Comparison of ENCODE assay signal across 20 cellular contexts in genomic region chr6:5138995-5139827, GRCh38. TPM values are rescaled to one million over a fixed set of nuclear protein-coding genes. Genes with fewer than 3 reads are reported as not detected.
DNase-seq lines count a peak whose midpoint lies in the region; ATAC-seq, FAIRE-seq and TF ChIP-seq lines count a peak whose summit lies in the region.
"Had no signal": no experiment of that assay in that cellular context is flagged by ENCODE, and none has a peak within 500 bp of the region (broad histone marks: within the 10 kb centered on the region; RNA-seq: fewer than 3 reads in every experiment).

No MANE protein-coding gene starts in this region.

- H3K36me3 ChIP-seq in endothelial cell of umbilical vein (ENCODE audit: control insufficient read depth in 2 of 2, extremely low read depth in 1 of 2, insufficient read depth in 2 of 2, low read length in 2 of 2) = no peaks in the 10 kb centered on the region
- H3K36me3 ChIP-seq in HepG2 (replicated peaks in 1 of 2; ENCODE audit: control insufficient read depth in 1 of 2, insufficient read depth in 2 of 2, low read length in 2 of 2) = peaks cover 0 to 2% of the 10 kb centered on the region in 2 experiments; a peak in 2 of 5 replicates
- H3K36me3 ChIP-seq in vagina = no peaks in the 10 kb centered on the region
- H3K36me3 ChIP-seq: BE2C had no signal

- H3K4me1 ChIP-seq in H9 (ENCODE audit: insufficient read depth, low read length) = peaks cover 3% of the 10 kb centered on the region; the same call in 1 of the 2 replicates
- H3K4me1 ChIP-seq in endothelial cell of umbilical vein (ENCODE audit: control insufficient read depth, extremely low read depth, insufficient read depth, low read length) = no peaks in the 10 kb centered on the region
- peaks cover 30% of the 10 kb centered on the region for H3K4me1 ChIP-seq in HepG2 (ENCODE audit: insufficient read depth, low read length)
- no peaks in the 10 kb centered on the region for H3K4me1 ChIP-seq in vagina
- H3K4me1 ChIP-seq: BE2C had no signal

- CTCF ChIA-PET in endothelial cell of umbilical vein (lab: Charles Lee) = interaction anchor here (6.7 kb wide), 1 partner anchor 241 kb away, joined by 173 read pairs; no protein-coding TSS in a partner anchor
- CTCF ChIA-PET in HepG2 (lab: Yijun Ruan, JAX; ENCODE audit: low intra/inter-chr PET ratio, low total read pairs) = no interaction called here

- H3K4me3 Mint-ChIP-seq in H9 = no peak overlapping the region; a peak in 1 of 5 replicates
- H3K4me3 Mint-ChIP-seq: CD4-positive, alpha-beta memory T cell had no signal

- no peak overlapping the region for H3K4ac ChIP-seq in H9 (ENCODE audit: low read depth, low read length)

- no peak overlapping the region for H3K27ac Mint-ChIP-seq in H9

- ATAC-seq in HepG2 (peak; percentile 58), HG03571 (IDR thresholded peaks at IDR 0.05; ENCODE audit: unreplicated experiment) (no peak), HG03457 (IDR thresholded peaks at IDR 0.05; ENCODE audit: unreplicated experiment) (no peak)
- ATAC-seq: Panc1 had no signal

- H3K9me3 ChIP-seq in H9 (ENCODE audit: control insufficient read depth, low read depth, low read length) (no peaks in the 10 kb centered on the region), endothelial cell of umbilical vein (replicated peaks; ENCODE audit: control insufficient read depth, insufficient read depth, low read length) (no peaks in the 10 kb centered on the region), HepG2 (ENCODE audit: low read length) (no peaks in the 10 kb centered on the region), vagina (no peaks in the 10 kb centered on the region)
- H3K9me3 ChIP-seq: BE2C had no signal

- no peak overlapping the region for H2BK15ac ChIP-seq in H9 (ENCODE audit: low read depth, low read length)

- H2BK120ac ChIP-seq in H9 (ENCODE audit: low read depth, low read length, poor library complexity, severe bottlenecking) = no peak overlapping the region

- no peak overlapping the region for H2BK5ac ChIP-seq in H9 (ENCODE audit: insufficient read length, low read length)

- no peaks in the 10 kb centered on the region for H3K27me3 ChIP-seq in H9 (ENCODE audit: insufficient read depth, low read length)
- no peaks in the 10 kb centered on the region for H3K27me3 ChIP-seq in endothelial cell of umbilical vein (ENCODE audit: control insufficient read depth in 2 of 2, insufficient read depth in 2 of 2, low read length in 2 of 2)
- no peaks in the 10 kb centered on the region for H3K27me3 ChIP-seq in HepG2 (ENCODE audit: control insufficient read depth in 1 of 2, insufficient read depth in 2 of 2, low read length in 2 of 2)
- no peaks in the 10 kb centered on the region for H3K27me3 ChIP-seq in vagina
- H3K27me3 ChIP-seq: BE2C had no signal

- H2AFZ ChIP-seq in H9 (ENCODE audit: low read length) (no peak overlapping the region), endothelial cell of umbilical vein (ENCODE audit: low read depth, low read length) (no peak overlapping the region), HepG2 (ENCODE audit: low read length) (no peak overlapping the region)

- no peaks in the 10 kb centered on the region for H3K36me3 Mint-ChIP-seq in H9 (ENCODE audit: insufficient read depth in 1 of 3, low read depth in 3 of 3)

- H3K4me2 ChIP-seq in H9 (ENCODE audit: insufficient read depth, insufficient read length, low read length) = no peak overlapping the region
- H3K4me2 ChIP-seq in endothelial cell of umbilical vein (ENCODE audit: insufficient read depth, low read length) = no peak overlapping the region
- no peak overlapping the region for H3K4me2 ChIP-seq in HepG2 (ENCODE audit: low read depth, low read length)

- BruUV-seq in endothelial cell of umbilical vein (replicated peaks; lab: Mats Ljungman, UMichigan) (no TSS peak), HepG2 (replicated peaks; lab: Mats Ljungman, UMichigan) (no TSS peak)

- no peak overlapping the region for H2BK20ac ChIP-seq in H9 (ENCODE audit: low read depth, low read length, poor library complexity, severe bottlenecking)

- FAIRE-seq in endothelial cell of umbilical vein (lab: Jason Lieb, UNC) (peak; percentile 53), HepG2 (lab: Jason Lieb, UNC) (no peak)
- FAIRE-seq: D721Med, GM12891 had no signal

- WGBS in H9 (ENCODE audit: extremely low coverage, insufficient read length, low lambda C conversion rate) = no CpG with 5 or more reads among the region's 13 CpGs
- WGBS in HepG2 (ENCODE audit: low lambda C conversion rate) = 79% methylated on average over 13 of the region's 13 CpGs

- no peak overlapping the region for H3T11ph ChIP-seq in H9 (ENCODE audit: low read length)

- TF ChIP-seq POLR2A in endothelial cell of umbilical vein (IDR thresholded peaks at IDR 0.05; ENCODE audit: low read depth, low read length) = no peak
- TF ChIP-seq POLR2A in HepG2 (IDR thresholded peaks at IDR 0.05; ENCODE audit: insufficient read depth in 1 of 2, low read depth in 2 of 2, low read length in 2 of 2) = no peak
- no peak for TF ChIP-seq POLR2A in vagina (IDR thresholded peaks at IDR 0.05)

- DNase-seq in H9 = peak; percentile 62
- DNase-seq in endothelial cell of umbilical vein (ENCODE audit: low read depth, low spot score) = no peak
- no peak for DNase-seq in HepG2 (ENCODE audit: low spot score)
- DNase-seq in vagina (ENCODE audit: extremely low spot score in 2 of 2) = peak; percentile 27 to 55
- no peak for DNase-seq in foreskin fibroblast
- DNase-seq: BE2C; CD4-positive, alpha-beta memory T cell; DND-41; GF-D8; KBM-7; NCI-H1417 treated with DMSO at 0.1 percent for 48 hours; NCI-H1930; NCI-H2171; NCI-H510A had no signal

- H3K18ac ChIP-seq in H9 (ENCODE audit: insufficient read length, low read depth, low read length) = no peak overlapping the region

- TF ChIP-seq CTCF in H9 (conservative IDR thresholded peaks at IDR 0.05) (no peak), endothelial cell of umbilical vein (IDR thresholded peaks at IDR 0.05; ENCODE audit: extremely low read depth in 1 of 2, insufficient read depth in 1 of 2, low read depth in 1 of 2, low read length in 2 of 2) (no peak), HepG2 (CRISPR knock-in tag; IDR thresholded peaks at IDR 0.05) (no peak), vagina (IDR thresholded peaks at IDR 0.05) (no peak), foreskin fibroblast (IDR thresholded peaks at IDR 0.05; ENCODE audit: low read depth, low read length) (no peak)

- no peak overlapping the region for H2BK12ac ChIP-seq in H9 (ENCODE audit: insufficient read length, low read depth, low read length)

- H3K4me3 ChIP-seq in endothelial cell of umbilical vein (replicated peaks in 1 of 3; ENCODE audit: insufficient read depth in 1 of 3, low read depth in 1 of 3, low read length in 3 of 3) = no peak overlapping the region
- H3K4me3 ChIP-seq in HepG2 (replicated peaks in 1 of 3; ENCODE audit: insufficient read depth in 1 of 3, low read depth in 2 of 3, low read length in 3 of 3) = no peak overlapping the region
- no peak overlapping the region for H3K4me3 ChIP-seq in vagina
- no peak overlapping the region for H3K4me3 ChIP-seq in foreskin fibroblast (ENCODE audit: low read depth in 1 of 2, low read length in 2 of 2)

- H3K4me1 Mint-ChIP-seq in H9 = peaks cover 10 to 17% of the 10 kb centered on the region in 2 experiments

- no peaks in the 10 kb centered on the region for H3K9me3 Mint-ChIP-seq in H9
- H3K9me3 Mint-ChIP-seq: CD4-positive, alpha-beta memory T cell had no signal

- no peak overlapping the region for H3K14ac ChIP-seq in H9 (ENCODE audit: insufficient read depth, low read length)

- TF ChIP-seq EP300 in HepG2 (IDR thresholded peaks at IDR 0.05; ENCODE audit: low read depth in 2 of 2, low read length in 2 of 2) (no peak), HepG2 (CRISPR knock-in tag; IDR thresholded peaks at IDR 0.05; ENCODE audit: borderline replicate concordance) (no peak)

- dilution Hi-C loops in endothelial cell of umbilical vein (cut with MboI; ENCODE audit: extremely low pct_ligation_motif_present, low sequenced_read_pairs) = no loop called here

- H4K20me1 ChIP-seq in H9 (ENCODE audit: control insufficient read depth, insufficient read depth, insufficient read length) (no peaks in the 10 kb centered on the region), endothelial cell of umbilical vein (replicated peaks; ENCODE audit: control insufficient read depth, extremely low read depth, insufficient read depth, low read length) (no peaks in the 10 kb centered on the region), HepG2 (ENCODE audit: insufficient read depth, low read length) (no peaks in the 10 kb centered on the region)

- no peaks in the 10 kb centered on the region for H3K9me1 ChIP-seq in endothelial cell of umbilical vein (replicated peaks; ENCODE audit: control insufficient read depth, extremely low read depth, insufficient read depth, low read length)

- in situ Hi-C loops in HepG2 (cut with HindIII; ENCODE audit: extremely low pct_ligation_motif_present, low pct_unique_long_range_greater_than_20kb) = no loop called here

- no peak for TF ChIP-seq RAD21 in HepG2 (CRISPR knock-in tag; IDR thresholded peaks at IDR 0.05)

- intact Hi-C loops in endothelial cell of umbilical vein (cut with micrococcal nuclease) = no loop called here
- intact Hi-C loops in HepG2 (cut with micrococcal nuclease; ENCODE audit: unreplicated experiment) = no loop called here
- intact Hi-C loops in vagina (cut with DNase I) = no loop called here

- H3K23ac ChIP-seq in H9 (ENCODE audit: insufficient read length, low read depth, low read length) = no peak overlapping the region

- no peak overlapping the region for H4K5ac ChIP-seq in H9 (ENCODE audit: insufficient read length, low read depth, low read length)

- no peak overlapping the region for H3K56ac ChIP-seq in H9 (ENCODE audit: insufficient read length, low read depth, low read length)

- no peak overlapping the region for H4K8ac ChIP-seq in H9 (replicated peaks; ENCODE audit: insufficient read length, low read depth, low read length)

- H3K79me2 ChIP-seq in H9 (ENCODE audit: insufficient read depth, low read length) (no peaks in the 10 kb centered on the region), endothelial cell of umbilical vein (ENCODE audit: control insufficient read depth, insufficient read depth, low read length) (no peaks in the 10 kb centered on the region), HepG2 (ENCODE audit: insufficient read depth, low read length) (no peaks in the 10 kb centered on the region)

- peaks cover 3% of the 10 kb centered on the region for H3K27me3 Mint-ChIP-seq in H9 (ENCODE audit: low read depth)
- H3K27me3 Mint-ChIP-seq: CD4-positive, alpha-beta memory T cell had no signal

- H4K91ac ChIP-seq in H9 (ENCODE audit: insufficient read length, low read depth, low read length) = no peak overlapping the region

- H3K79me1 ChIP-seq in H9 (ENCODE audit: insufficient read depth, low read depth, low read length, poor library complexity, severe bottlenecking) = no peaks in the 10 kb centered on the region

- no peaks in the 10 kb centered on the region for H3K23me2 ChIP-seq in H9 (ENCODE audit: insufficient read length, low read depth, low read length, poor library complexity, severe bottlenecking)

- H3K9ac ChIP-seq in H9 (ENCODE audit: extremely low read depth, insufficient read length, low read length) (no peak overlapping the region), endothelial cell of umbilical vein (replicated peaks; ENCODE audit: extremely low read depth, insufficient read depth, low read length) (no peak overlapping the region), HepG2 (ENCODE audit: insufficient read depth, low read depth, low read length) (no peak overlapping the region; the same call in 1 of the 2 replicates)

- POLR2A ChIA-PET in endothelial cell of umbilical vein (lab: Charles Lee) (no interaction called here), HepG2 (lab: Yijun Ruan, JAX) (interaction anchor here (1.5 kb wide), 1 partner anchor 80 kb away, joined by 4 read pairs; no protein-coding TSS in a partner anchor)

- H3K27ac ChIP-seq in H9 (ENCODE audit: insufficient read length, low read depth, low read length) = no peak overlapping the region
- no peak overlapping the region for H3K27ac ChIP-seq in endothelial cell of umbilical vein (ENCODE audit: insufficient read depth, low read depth, low read length)
- peak overlapping the region; percentile 42 for H3K27ac ChIP-seq in HepG2 (ENCODE audit: extremely low read length, insufficient read depth, low read length)
- H3K27ac ChIP-seq in vagina = no peak overlapping the region

- no peak overlapping the region for H2AK5ac ChIP-seq in H9 (ENCODE audit: insufficient read length, low read length)

RNA-seq across cellular contexts. Expression of gene PPP1R3G, which starts 54.1 kb away (rescaled TPM):
- total RNA-seq in H9 (2021) (not detected in 2 replicates), endothelial cell of umbilical vein (0.07 and 0.09 TPM in 2 replicates), HepG2 (2016; rRNA removed; fragmentation: Illumina TruSeq; extraction: Trizol) (0.56 and 1.2 TPM in 2 replicates), vagina (4.4 TPM)
- polyA plus RNA-seq in endothelial cell of umbilical vein (0.03 and 0.04 TPM in 2 replicates), HepG2 (2011; rRNA removed) (1.3 and 1.8 TPM in 2 replicates)
- polyA plus RNA-seq in endothelial cell of umbilical vein (2011; cell fraction: cytosol; rRNA removed) = 0.01 and 0.04 TPM in 2 replicates
- 0.04 TPM in 1 of 2 replicates, not detected in the other for polyA plus RNA-seq in endothelial cell of umbilical vein (2011; cell fraction: nucleus; rRNA removed)
- 0.04 TPM in 2 replicates for polyA plus RNA-seq in endothelial cell of umbilical vein (2012)
- polyA minus RNA-seq in endothelial cell of umbilical vein = 0.05 and 0.13 TPM in 2 replicates
- polyA minus RNA-seq in endothelial cell of umbilical vein (2011; cell fraction: cytosol; rRNA and poly(A)+ RNA removed) = 0.31 TPM
- polyA minus RNA-seq in endothelial cell of umbilical vein (2011; cell fraction: nucleus; rRNA and poly(A)+ RNA removed) = 0.10 TPM in 1 of 2 replicates, not detected in the other
- total RNA-seq in HepG2 (2016; cell fraction: cytosol; rRNA removed; fragmentation: Illumina TruSeq; extraction: Trizol; ENCODE audit: low read depth) = 0.18 and 0.20 TPM in 2 replicates
- 0.61 and 1.0 TPM in 2 replicates for total RNA-seq in HepG2 (2016; cell fraction: insoluble cytoplasmic fraction; rRNA removed; fragmentation: Illumina TruSeq; extraction: Trizol)
- total RNA-seq in HepG2 (2016; cell fraction: membrane; rRNA removed; fragmentation: Illumina TruSeq; extraction: Trizol) = 0.52 and 0.74 TPM in 2 replicates
- 0.88 and 1.0 TPM in 2 replicates for total RNA-seq in HepG2 (2016; cell fraction: nucleus; rRNA removed; fragmentation: Illumina TruSeq; extraction: Trizol)
- 1.5 and 1.9 TPM in 2 replicates for polyA plus RNA-seq in HepG2 (2011; cell fraction: cytosol; rRNA removed)
- 3.4 and 3.6 TPM in 2 replicates for polyA plus RNA-seq in HepG2 (2011; cell fraction: nucleus; rRNA removed)
- 2.0 and 2.2 TPM in 2 replicates for polyA plus RNA-seq in HepG2 (2012)
- polyA plus RNA-seq in HepG2 (2016; cell fraction: cytosol; fragmentation: Illumina TruSeq; extraction: Trizol; ENCODE audit: low read depth) = 0.11 TPM in 2 replicates
- polyA plus RNA-seq in HepG2 (2016; cell fraction: insoluble cytoplasmic fraction; fragmentation: Illumina TruSeq; extraction: Trizol; ENCODE audit: low read depth) = 0.44 and 0.60 TPM in 2 replicates
- polyA plus RNA-seq in HepG2 (2016; cell fraction: membrane; fragmentation: Illumina TruSeq; extraction: Trizol; ENCODE audit: low read depth) = 0.29 and 0.52 TPM in 2 replicates
- polyA plus RNA-seq in HepG2 (2016; cell fraction: nucleus; fragmentation: Illumina TruSeq; extraction: Trizol; ENCODE audit: insufficient read depth, low read depth) = 0.61 and 0.77 TPM in 2 replicates
- 0.14 and 3.0 TPM in 2 replicates for polyA minus RNA-seq in HepG2 (2011; rRNA and poly(A)+ RNA removed; ENCODE audit: low replicate concordance)
- 2.1 and 2.3 TPM in 2 replicates for polyA minus RNA-seq in HepG2 (2011; cell fraction: cytosol; rRNA and poly(A)+ RNA removed)
- 4.5 and 4.8 TPM in 2 replicates for polyA minus RNA-seq in HepG2 (2011; cell fraction: nucleus; rRNA and poly(A)+ RNA removed)
- total RNA-seq: CD4-positive, alpha-beta memory T cell; H4 had no signal
- polyA plus RNA-seq: CD4-positive, alpha-beta memory T cell had no signal

Comparison
In these comparisons a context has a peak if more than half of its experiments do, and no peak if none do; other contexts are left out.
1. DNase-seq: peak in H9 (single experiment) and vagina (2 of 2); none in endothelial cell of umbilical vein (single experiment), HepG2 (single experiment) and foreskin fibroblast (0 of 2).